In genomic region chr2:55282110-55282917, GRCh38 we compare ENCODE assay signal across 1 cellular context.
TF ChIP-seq lines count a peak whose summit lies in the region.

No MANE protein-coding gene starts in this region.

TF ChIP-seq in GM12878, 131 proteins besides CTCF, POLR2A, EP300 and RAD21 (continued from another document):
- TF ChIP-seq ZNF687 (IDR thresholded peaks at IDR 0.05), result peak; percentile 89
- 0 out of 2 replicates have a peak, but pooled peaks have one; percentile 59 for TF ChIP-seq STAT1 (conservative IDR thresholded peaks at IDR 0.05)
- peak; percentile 54 for TF ChIP-seq NRF1 (conservative IDR thresholded peaks at IDR 0.05; ENCODE audit: low read depth, low read length)
- TF ChIP-seq HDAC2 (IDR thresholded peaks at IDR 0.05), result no peak
- TF ChIP-seq, protein P1, sequence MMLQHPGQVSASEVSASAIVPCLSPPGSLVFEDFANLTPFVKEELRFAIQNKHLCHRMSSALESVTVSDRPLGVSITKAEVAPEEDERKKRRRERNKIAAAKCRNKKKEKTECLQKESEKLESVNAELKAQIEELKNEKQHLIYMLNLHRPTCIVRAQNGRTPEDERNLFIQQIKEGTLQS (IDR thresholded peaks at IDR 0.05; ENCODE audit: borderline replicate concordance, extremely low read depth, low read depth, low read length), result no peak
- TF ChIP-seq YY1 (IDR thresholded peaks at IDR 0.05; ENCODE audit: low read depth, low read length), result peak; percentile 93
- TF ChIP-seq KLF5 (IDR thresholded peaks at IDR 0.05; ENCODE audit: partially characterized antibody), result no peak
- no peak for TF ChIP-seq FOS (IDR thresholded peaks at IDR 0.05; ENCODE audit: borderline replicate concordance, extremely low read depth, insufficient read length)
- TF ChIP-seq, protein P2, sequence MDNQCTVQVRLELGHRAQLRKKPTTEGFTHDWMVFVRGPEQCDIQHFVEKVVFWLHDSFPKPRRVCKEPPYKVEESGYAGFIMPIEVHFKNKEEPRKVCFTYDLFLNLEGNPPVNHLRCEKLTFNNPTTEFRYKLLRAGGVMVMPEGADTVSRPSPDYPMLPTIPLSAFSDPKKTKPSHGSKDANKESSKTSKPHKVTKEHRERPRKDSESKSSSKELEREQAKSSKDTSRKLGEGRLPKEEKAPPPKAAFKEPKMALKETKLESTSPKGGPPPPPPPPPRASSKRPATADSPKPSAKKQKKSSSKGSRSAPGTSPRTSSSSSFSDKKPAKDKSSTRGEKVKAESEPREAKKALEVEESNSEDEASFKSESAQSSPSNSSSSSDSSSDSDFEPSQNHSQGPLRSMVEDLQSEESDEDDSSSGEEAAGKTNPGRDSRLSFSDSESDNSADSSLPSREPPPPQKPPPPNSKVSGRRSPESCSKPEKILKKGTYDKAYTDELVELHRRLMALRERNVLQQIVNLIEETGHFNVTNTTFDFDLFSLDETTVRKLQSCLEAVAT (IDR thresholded peaks at IDR 0.05), result 0 out of 2 replicates have a peak, but pooled peaks have one; percentile 59
- TF ChIP-seq MEF2A (IDR thresholded peaks at IDR 0.05; ENCODE audit: insufficient read depth, low read depth, low read length), result no peak
- TF ChIP-seq ZBED1 (IDR thresholded peaks at IDR 0.05; ENCODE audit: borderline replicate concordance), result no peak
- no peak for TF ChIP-seq TCF7 (IDR thresholded peaks at IDR 0.05; ENCODE audit: borderline replicate concordance)
- TF ChIP-seq ZNF384 (IDR thresholded peaks at IDR 0.05; ENCODE audit: borderline replicate concordance, low read depth, low read length), result no peak
- TF ChIP-seq RCOR1 (conservative IDR thresholded peaks at IDR 0.05; ENCODE audit: low read depth, low read length), result no peak
- no peak for TF ChIP-seq HCFC1 (IDR thresholded peaks at IDR 0.05; ENCODE audit: low read length)
- TF ChIP-seq YBX1 (IDR thresholded peaks at IDR 0.05), result no peak
- TF ChIP-seq MTA2 (IDR thresholded peaks at IDR 0.05; ENCODE audit: low read depth), result no peak; the same call in 1 of the 2 replicates
- no peak; the same call in 1 of the 2 replicates for TF ChIP-seq BMI1 (IDR thresholded peaks at IDR 0.05; ENCODE audit: borderline replicate concordance)
- no peak for TF ChIP-seq NFYA (IDR thresholded peaks at IDR 0.05; ENCODE audit: borderline replicate concordance, low read depth, low read length)
- TF ChIP-seq RBBP5 (conservative IDR thresholded peaks at IDR 0.05), result no peak
- TF ChIP-seq SKIL (IDR thresholded peaks at IDR 0.05; ENCODE audit: low read depth, poor library complexity, severe bottlenecking), result no peak
- TF ChIP-seq, protein P3, sequence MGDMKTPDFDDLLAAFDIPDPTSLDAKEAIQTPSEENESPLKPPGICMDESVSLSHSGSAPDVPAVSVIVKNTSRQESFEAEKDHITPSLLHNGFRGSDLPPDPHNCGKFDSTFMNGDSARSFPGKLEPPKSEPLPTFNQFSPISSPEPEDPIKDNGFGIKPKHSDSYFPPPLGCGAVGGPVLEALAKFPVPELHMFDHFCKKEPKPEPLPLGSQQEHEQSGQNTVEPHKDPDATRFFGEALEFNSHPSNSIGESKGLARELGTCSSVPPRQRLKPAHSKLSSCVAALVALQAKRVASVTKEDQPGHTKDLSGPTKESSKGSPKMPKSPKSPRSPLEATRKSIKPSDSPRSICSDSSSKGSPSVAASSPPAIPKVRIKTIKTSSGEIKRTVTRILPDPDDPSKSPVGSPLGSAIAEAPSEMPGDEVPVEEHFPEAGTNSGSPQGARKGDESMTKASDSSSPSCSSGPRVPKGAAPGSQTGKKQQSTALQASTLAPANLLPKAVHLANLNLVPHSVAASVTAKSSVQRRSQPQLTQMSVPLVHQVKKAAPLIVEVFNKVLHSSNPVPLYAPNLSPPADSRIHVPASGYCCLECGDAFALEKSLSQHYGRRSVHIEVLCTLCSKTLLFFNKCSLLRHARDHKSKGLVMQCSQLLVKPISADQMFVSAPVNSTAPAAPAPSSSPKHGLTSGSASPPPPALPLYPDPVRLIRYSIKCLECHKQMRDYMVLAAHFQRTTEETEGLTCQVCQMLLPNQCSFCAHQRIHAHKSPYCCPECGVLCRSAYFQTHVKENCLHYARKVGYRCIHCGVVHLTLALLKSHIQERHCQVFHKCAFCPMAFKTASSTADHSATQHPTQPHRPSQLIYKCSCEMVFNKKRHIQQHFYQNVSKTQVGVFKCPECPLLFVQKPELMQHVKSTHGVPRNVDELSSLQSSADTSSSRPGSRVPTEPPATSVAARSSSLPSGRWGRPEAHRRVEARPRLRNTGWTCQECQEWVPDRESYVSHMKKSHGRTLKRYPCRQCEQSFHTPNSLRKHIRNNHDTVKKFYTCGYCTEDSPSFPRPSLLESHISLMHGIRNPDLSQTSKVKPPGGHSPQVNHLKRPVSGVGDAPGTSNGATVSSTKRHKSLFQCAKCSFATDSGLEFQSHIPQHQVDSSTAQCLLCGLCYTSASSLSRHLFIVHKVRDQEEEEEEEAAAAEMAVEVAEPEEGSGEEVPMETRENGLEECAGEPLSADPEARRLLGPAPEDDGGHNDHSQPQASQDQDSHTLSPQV (IDR thresholded peaks at IDR 0.05), result no peak
- 0 out of 2 replicates have a peak, but pooled peaks have one; percentile 6 for TF ChIP-seq ZNF217 (IDR thresholded peaks at IDR 0.05)
- TF ChIP-seq, protein P4, sequence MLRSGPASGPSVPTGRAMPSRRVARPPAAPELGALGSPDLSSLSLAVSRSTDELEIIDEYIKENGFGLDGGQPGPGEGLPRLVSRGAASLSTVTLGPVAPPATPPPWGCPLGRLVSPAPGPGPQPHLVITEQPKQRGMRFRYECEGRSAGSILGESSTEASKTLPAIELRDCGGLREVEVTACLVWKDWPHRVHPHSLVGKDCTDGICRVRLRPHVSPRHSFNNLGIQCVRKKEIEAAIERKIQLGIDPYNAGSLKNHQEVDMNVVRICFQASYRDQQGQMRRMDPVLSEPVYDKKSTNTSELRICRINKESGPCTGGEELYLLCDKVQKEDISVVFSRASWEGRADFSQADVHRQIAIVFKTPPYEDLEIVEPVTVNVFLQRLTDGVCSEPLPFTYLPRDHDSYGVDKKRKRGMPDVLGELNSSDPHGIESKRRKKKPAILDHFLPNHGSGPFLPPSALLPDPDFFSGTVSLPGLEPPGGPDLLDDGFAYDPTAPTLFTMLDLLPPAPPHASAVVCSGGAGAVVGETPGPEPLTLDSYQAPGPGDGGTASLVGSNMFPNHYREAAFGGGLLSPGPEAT (IDR thresholded peaks at IDR 0.05; ENCODE audit: low read depth), result 0 out of 2 replicates have a peak, but pooled peaks have one; percentile 30
- TF ChIP-seq NKRF (conservative IDR thresholded peaks at IDR 0.05), result peak; percentile 56
- 0 out of 2 replicates have a peak, but pooled peaks have one; percentile 50 for TF ChIP-seq DPF2 (IDR thresholded peaks at IDR 0.05)
- no peak for TF ChIP-seq RAD51 (IDR thresholded peaks at IDR 0.05)
- TF ChIP-seq ELK1 (IDR thresholded peaks at IDR 0.05; ENCODE audit: low read depth, low read length), result peak; percentile 44; the same call in 1 of the 2 replicates
- peak; percentile 36; the same call in 1 of the 2 replicates for TF ChIP-seq SPI1 (IDR thresholded peaks at IDR 0.05; ENCODE audit: borderline replicate concordance, insufficient read depth, low read depth, low read length)
- TF ChIP-seq GATAD2B (conservative IDR thresholded peaks at IDR 0.05; ENCODE audit: low read depth), result 0 out of 2 replicates have a peak, but pooled peaks have one; percentile 70
- no peak for TF ChIP-seq MYB (IDR thresholded peaks at IDR 0.05; ENCODE audit: borderline replicate concordance, low read depth, low read length)
- no peak for TF ChIP-seq JUNB (IDR thresholded peaks at IDR 0.05)
- no peak for TF ChIP-seq CHD4 (IDR thresholded peaks at IDR 0.05)
- no peak for TF ChIP-seq SUZ12 (IDR thresholded peaks at IDR 0.05; ENCODE audit: unreplicated experiment)
- TF ChIP-seq SMC3 (IDR thresholded peaks at IDR 0.05; ENCODE audit: borderline replicate concordance, low read length), result no peak
- peak; percentile 35 for TF ChIP-seq RELA (IDR thresholded peaks at IDR 0.05; ENCODE audit: borderline replicate concordance, partially characterized antibody)
